In genomic region chr14:91649930-91650329, GRCh38 we compare ENCODE assay signal across 8 cellular contexts.
DNase-seq lines count a peak whose midpoint lies in the region; ATAC-seq and TF ChIP-seq lines count a peak whose summit lies in the region.

No MANE protein-coding gene starts in this region.

- H3K4me3 Mint-ChIP-seq in nephron: no peak overlapping the region
- no peak overlapping the region for H3K4me3 Mint-ChIP-seq in mesothelial cell of epicardium
- no peak overlapping the region for H3K4me3 Mint-ChIP-seq in activated T-helper 2 cell treated with anti-CD3 and anti-CD28 coated beads, Interferon-gamma antibody, Interleukin-2, Interleukin-4, amounts not matched to agents 10 μg/mL and 5 μg/mL and 100 μg/mL, durations not matched to agents 14 hours and 24 hours and 36 hours (ENCODE audit: low read depth)

- TF ChIP-seq CTCF in AG09319 (IDR thresholded peaks at IDR 0.05; ENCODE audit: low read depth, low read length) (peak; percentile 54), nephron (IDR thresholded peaks at IDR 0.05; ENCODE audit: unreplicated experiment in 3 of 3) (peak; percentile 43 to 52 (median 51)), mesothelial cell of epicardium (IDR thresholded peaks at IDR 0.05; ENCODE audit: unreplicated experiment) (no peak)

- H3K36me3 Mint-ChIP-seq in nephron (ENCODE audit: low read depth): peaks cover 4% of the 10 kb centered on the region
- H3K36me3 Mint-ChIP-seq in mesothelial cell of epicardium: no peaks in the 10 kb centered on the region
- H3K36me3 Mint-ChIP-seq in activated T-helper 2 cell treated with anti-CD3 and anti-CD28 coated beads, Interferon-gamma antibody, Interleukin-2, Interleukin-4, amounts not matched to agents 10 μg/mL and 5 μg/mL and 100 μg/mL, durations not matched to agents 14 hours and 24 hours and 36 hours (ENCODE audit: low read depth): peaks cover 5% of the 10 kb centered on the region

- ATAC-seq in GM18909 (IDR thresholded peaks at IDR 0.05; ENCODE audit: poor library complexity, unreplicated experiment): no peak

- H3K4me1 Mint-ChIP-seq in nephron (no peaks in the 10 kb centered on the region), mesothelial cell of epicardium (no peaks in the 10 kb centered on the region)
- no peaks in the 10 kb centered on the region for H3K4me1 Mint-ChIP-seq in activated T-helper 2 cell treated with anti-CD3 and anti-CD28 coated beads, Interferon-gamma antibody, Interleukin-2, Interleukin-4, amounts not matched to agents 10 μg/mL and 5 μg/mL and 100 μg/mL, durations not matched to agents 14 hours and 24 hours and 36 hours (ENCODE audit: low read depth)

- H3K27ac Mint-ChIP-seq in nephron: no peak overlapping the region
- H3K27ac Mint-ChIP-seq in mesothelial cell of epicardium: no peak overlapping the region
- no peak overlapping the region for H3K27ac Mint-ChIP-seq in activated T-helper 2 cell treated with anti-CD3 and anti-CD28 coated beads, Interferon-gamma antibody, Interleukin-2, Interleukin-4, amounts not matched to agents 10 μg/mL and 5 μg/mL and 100 μg/mL, durations not matched to agents 14 hours and 24 hours and 36 hours

- DNase-seq in AG09319 (ENCODE audit: extremely low read depth, low read depth) (peak; percentile 20), EH (ENCODE audit: low read depth) (peak; percentile 25), NCI-H69 (lab: John Stamatoyannopoulos, UW) (peak; percentile 10), mesothelial cell of epicardium (ENCODE audit: low spot score in 2 of 2, unreplicated experiment in 2 of 2) (no peak)
- peak; percentile 12 for DNase-seq in effector CD4-positive, alpha-beta T cell
- DNase-seq in activated T-helper 2 cell treated with anti-CD3 and anti-CD28 coated beads, Interferon-gamma antibody, Interleukin-2, Interleukin-4, amounts not matched to agents 10 μg/mL and 5 μg/mL and 100 μg/mL, durations not matched to agents 14 hours and 24 hours and 36 hours (ENCODE audit: low spot score): no peak

- H3K9me3 Mint-ChIP-seq in nephron (peaks cover 9% of the 10 kb centered on the region), mesothelial cell of epicardium (peaks cover 6% of the 10 kb centered on the region)
- H3K9me3 Mint-ChIP-seq in activated T-helper 2 cell treated with anti-CD3 and anti-CD28 coated beads, Interferon-gamma antibody, Interleukin-2, Interleukin-4, amounts not matched to agents 10 μg/mL and 5 μg/mL and 100 μg/mL, durations not matched to agents 14 hours and 24 hours and 36 hours: peaks cover 6% of the 10 kb centered on the region

- H3K27me3 Mint-ChIP-seq in nephron (ENCODE audit: low read depth): no peaks in the 10 kb centered on the region
- no peaks in the 10 kb centered on the region for H3K27me3 Mint-ChIP-seq in mesothelial cell of epicardium (ENCODE audit: low read depth)
- no peaks in the 10 kb centered on the region for H3K27me3 Mint-ChIP-seq in activated T-helper 2 cell treated with anti-CD3 and anti-CD28 coated beads, Interferon-gamma antibody, Interleukin-2, Interleukin-4, amounts not matched to agents 10 μg/mL and 5 μg/mL and 100 μg/mL, durations not matched to agents 14 hours and 24 hours and 36 hours (ENCODE audit: low read depth)

- intact Hi-C loops in activated T-helper 2 cell treated with anti-CD3 and anti-CD28 coated beads, Interferon-gamma antibody, Interleukin-2, Interleukin-4, amounts not matched to agents 10 μg/mL and 5 μg/mL and 100 μg/mL, durations not matched to agents 14 hours and 24 hours and 36 hours (cut with micrococcal nuclease): loop anchor here (5.0 kb wide), 2 partner anchors 262 to 347 kb away; no protein-coding TSS in a partner anchor

Comparison
In these comparisons a context has a peak if more than half of its experiments do, and no peak if none do; other contexts are left out.
1. DNase-seq: peak in AG09319 (single experiment), EH (single experiment), NCI-H69 (single experiment) and effector CD4-positive, alpha-beta T cell (single experiment); none in mesothelial cell of epicardium (0 of 2) and activated T-helper 2 cell treated with anti-CD3 and anti-CD28 coated beads, Interferon-gamma antibody, Interleukin-2, Interleukin-4, amounts not matched to agents 10 μg/mL and 5 μg/mL and 100 μg/mL, durations not matched to agents 14 hours and 24 hours and 36 hours (single experiment).